ENCODE assay signal across 24 cellular contexts in the genomic region with DNA sequence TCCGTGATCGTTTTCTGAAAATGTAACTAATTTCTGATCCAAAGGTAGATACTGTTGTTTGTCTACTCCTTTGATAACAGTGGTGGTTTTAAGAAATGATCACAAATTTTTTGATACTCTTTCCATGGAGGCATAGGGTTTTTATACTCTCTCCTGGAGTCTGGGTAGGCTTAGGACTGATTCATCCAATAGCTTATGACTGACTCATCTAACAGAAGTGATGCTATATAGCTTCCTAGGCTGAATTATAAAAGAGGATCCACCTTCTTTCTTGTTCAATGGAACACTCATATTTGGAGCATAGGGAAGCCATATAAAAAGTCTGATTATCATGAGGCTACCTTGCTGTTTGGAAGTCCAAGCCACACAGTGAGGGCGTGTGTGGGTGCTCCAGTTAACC.
DNase-seq lines count a peak whose midpoint lies in the region; ATAC-seq, FAIRE-seq and TF ChIP-seq lines count a peak whose summit lies in the region.
"Had no signal": no experiment of that assay in that cellular context is flagged by ENCODE, and none has a peak within 500 bp of the region (broad histone marks: within the 10 kb centered on the region; RNA-seq: fewer than 3 reads in every experiment).

No MANE protein-coding gene starts in this region.

- H3K9ac ChIP-seq in astrocyte (ENCODE audit: low read length): no peak overlapping the region

- peaks cover 9% of the 10 kb centered on the region for H3K4me1 ChIP-seq in astrocyte (ENCODE audit: insufficient read depth, low read length)
- H3K4me1 ChIP-seq: gastroesophageal sphincter, vagina had no signal

- FAIRE-seq in HTR-8/SVneo (lab: Jason Lieb, UNC): no peak
- peak; percentile 17 for FAIRE-seq in astrocyte (lab: Jason Lieb, UNC)
- FAIRE-seq: endometrium had no signal

- H4K20me1 ChIP-seq in astrocyte (ENCODE audit: insufficient read depth, low read length): no peaks in the 10 kb centered on the region

- TF ChIP-seq CTCF in AG10803 (conservative IDR thresholded peaks at IDR 0.05; ENCODE audit: low read length) (no peak), astrocyte (IDR thresholded peaks at IDR 0.05; ENCODE audit: insufficient read depth, low read depth, low read length) (no peak)

- H3K27ac ChIP-seq in astrocyte (ENCODE audit: low read depth, low read length): no peak overlapping the region
- H3K27ac ChIP-seq: coronary artery, gastroesophageal sphincter, PC-9, vagina had no signal

- H3K4me2 ChIP-seq in astrocyte (ENCODE audit: low read length): no peak overlapping the region
- H3K4me2 ChIP-seq: PC-9 had no signal

- DNase-seq in AG10803 (ENCODE audit: low read depth) (peak; percentile 21), HTR-8/SVneo (ENCODE audit: insufficient read length, low spot score) (peak; percentile 7), astrocyte (ENCODE audit: low read depth) (peak; percentile 49), iris pigment epithelial cell (ENCODE audit: low read depth) (peak; percentile 61), NOMO-1 treated with dmso at 0.1 percent for 144 hours (lab: John Stamatoyannopoulos, UW; ENCODE audit: unreplicated experiment) (no peak), AG20443 (ENCODE audit: low spot score) (no peak), SHP77 (lab: John Stamatoyannopoulos, UW) (no peak)
- DNase-seq: activated CD4-positive, alpha-beta T cell treated with anti-CD3 and anti-CD28 coated beads for 4 hours; activated CD8-positive, alpha-beta memory T cell treated with anti-CD3 and anti-CD28 coated beads, Interleukin-2, amount 10 ng/mL, durations not matched to agents 7 days and 5 days; activated naive CD8-positive, alpha-beta T cell treated with anti-CD3 and anti-CD28 coated beads for 36 hours; Kasumi-1; NCI-H1105 treated with DMSO at 0.1 percent for 48 hours; NCI-H2171; NCI-H526 treated with DMSO at 0.1 percent for 48 hours; PC-9; stimulated activated CD4-positive, alpha-beta T cell treated with anti-CD3 and anti-CD28 coated beads, Interleukin-12 subunit alpha, Interleukin-12 subunit beta, amount 100 ng/mL, for 4 hours had no signal

- H3K9me3 ChIP-seq in astrocyte (ENCODE audit: insufficient read depth, low read depth, low read length): no peaks in the 10 kb centered on the region
- H3K9me3 ChIP-seq: gastroesophageal sphincter, vagina had no signal

- ATAC-seq in GM18517 (IDR thresholded peaks at IDR 0.05; ENCODE audit: unreplicated experiment): no peak
- ATAC-seq: activated CD8-positive, alpha-beta memory T cell treated with anti-CD3 and anti-CD28 coated beads, Interleukin-2, amount 10 ng/mL, durations not matched to agents 7 days and 5 days; activated T-helper 17 cell treated with anti-CD3 and anti-CD28 coated beads, Interleukin-2, amount 50 U/mL, for 72 hours; gastroesophageal sphincter; left lobe of liver had no signal

- no peaks in the 10 kb centered on the region for H3K27me3 Mint-ChIP-seq in astrocyte (ENCODE audit: low read depth, unreplicated experiment)
- H3K27me3 Mint-ChIP-seq: activated naive CD8-positive, alpha-beta T cell treated with anti-CD3 and anti-CD28 coated beads for 36 hours had no signal

- peaks cover 28% of the 10 kb centered on the region for H3K4me1 Mint-ChIP-seq in astrocyte (ENCODE audit: low read depth, unreplicated experiment)
- H3K4me1 Mint-ChIP-seq: activated T-helper 17 cell treated with anti-CD3 and anti-CD28 coated beads, Interleukin-2, amount 50 U/mL, for 72 hours had no signal

- no peak overlapping the region for H3K27ac Mint-ChIP-seq in astrocyte (ENCODE audit: unreplicated experiment)
- H3K27ac Mint-ChIP-seq: activated CD8-positive, alpha-beta memory T cell treated with anti-CD3 and anti-CD28 coated beads, Interleukin-2, amount 10 ng/mL, durations not matched to agents 7 days and 5 days; activated naive CD8-positive, alpha-beta T cell treated with anti-CD3 and anti-CD28 coated beads for 36 hours; activated T-helper 17 cell treated with anti-CD3 and anti-CD28 coated beads, Interleukin-2, amount 50 U/mL, for 72 hours had no signal

- peaks cover 2% of the 10 kb centered on the region for H3K36me3 Mint-ChIP-seq in astrocyte (ENCODE audit: low read depth, unreplicated experiment)
- H3K36me3 Mint-ChIP-seq: activated naive CD8-positive, alpha-beta T cell treated with anti-CD3 and anti-CD28 coated beads for 36 hours; brain had no signal

- H3K4me3 ChIP-seq in AG10803 (ENCODE audit: low read length): no peak overlapping the region
- no peak overlapping the region for H3K4me3 ChIP-seq in astrocyte (ENCODE audit: insufficient read depth, low read depth, low read length)
- H3K4me3 ChIP-seq: coronary artery, gastroesophageal sphincter, PC-9, vagina had no signal

- no peak overlapping the region for H2AFZ ChIP-seq in astrocyte (ENCODE audit: low read depth, low read length)
- H2AFZ ChIP-seq: PC-9 had no signal

- H3K79me2 ChIP-seq in astrocyte (ENCODE audit: insufficient read depth, low read length): no peaks in the 10 kb centered on the region

- no peak overlapping the region for H3K4me3 Mint-ChIP-seq in astrocyte (ENCODE audit: unreplicated experiment)
- H3K4me3 Mint-ChIP-seq: activated CD8-positive, alpha-beta memory T cell treated with anti-CD3 and anti-CD28 coated beads, Interleukin-2, amount 10 ng/mL, durations not matched to agents 7 days and 5 days; activated naive CD8-positive, alpha-beta T cell treated with anti-CD3 and anti-CD28 coated beads for 36 hours; activated T-helper 17 cell treated with anti-CD3 and anti-CD28 coated beads, Interleukin-2, amount 50 U/mL, for 72 hours had no signal

- H3K36me3 ChIP-seq in astrocyte (ENCODE audit: insufficient read depth, low read length): no peaks in the 10 kb centered on the region
- H3K36me3 ChIP-seq: gastroesophageal sphincter, vagina had no signal

- H3K9me3 Mint-ChIP-seq in astrocyte (ENCODE audit: unreplicated experiment): peaks cover 2% of the 10 kb centered on the region
- H3K9me3 Mint-ChIP-seq: activated T-helper 17 cell treated with anti-CD3 and anti-CD28 coated beads, Interleukin-2, amount 50 U/mL, for 72 hours had no signal

- H3K27me3 ChIP-seq in astrocyte (ENCODE audit: insufficient read depth, low read length): no peaks in the 10 kb centered on the region
- H3K27me3 ChIP-seq: gastroesophageal sphincter, vagina had no signal

Comparison
In these comparisons a context has a peak if more than half of its experiments do, and no peak if none do; other contexts are left out.
1. DNase-seq: peak in AG10803 (single experiment), HTR-8/SVneo (single experiment), astrocyte (single experiment) and iris pigment epithelial cell (single experiment); none in NOMO-1 treated with dmso at 0.1 percent for 144 hours (single experiment), AG20443 (single experiment) and SHP77 (0 of 2).